19 cellular contexts compared by ENCODE assay signal in genomic region chr2:48362515-48362914, GRCh38.
"Had no signal": no experiment of that assay in that cellular context is flagged by ENCODE, and none has a peak within 500 bp of the region (broad histone marks: within the 10 kb centered on the region; RNA-seq: fewer than 3 reads in every experiment).

No MANE protein-coding gene starts in this region.

- H3K4me1 ChIP-seq: neural progenitor cell, prostate gland had no signal

- H3K9me3 Mint-ChIP-seq: activated naive CD8-positive, alpha-beta T cell treated with anti-CD3 and anti-CD28 coated beads, Interleukin-2, amount 10 ng/mL, durations not matched to agents 7 days and 5 days; naive B cell; T-helper 1 cell treated with Interleukin-12 subunit alpha and Interleukin-12 subunit beta and Interleukin-4 antibody, amounts not matched to agents 30 μg/mL and 1 μg/mL, for 36 hours had no signal

- ATAC-seq: left lobe of liver; lower lobe of right lung; stimulated activated naive CD8-positive, alpha-beta T cell treated with anti-CD3 and anti-CD28 coated beads, Interleukin-15, Interleukin-2, amounts not matched to agents 100 U/mL and 50 U/mL, for 24 hours; upper lobe of right lung had no signal

- H3K4me3 Mint-ChIP-seq: activated naive CD8-positive, alpha-beta T cell treated with anti-CD3 and anti-CD28 coated beads, Interleukin-2, amount 10 ng/mL, durations not matched to agents 7 days and 5 days; naive B cell; neural progenitor cell; T-helper 1 cell treated with Interleukin-12 subunit alpha and Interleukin-12 subunit beta and Interleukin-4 antibody, amounts not matched to agents 30 μg/mL and 1 μg/mL, for 36 hours had no signal

- H3K4me1 Mint-ChIP-seq: neural progenitor cell had no signal

- H3K4me3 ChIP-seq: lower lobe of right lung, neural progenitor cell, prostate gland, spleen, upper lobe of right lung had no signal

- H3K4me2 ChIP-seq: neural progenitor cell had no signal

- H3K27me3 ChIP-seq: neural progenitor cell, spleen, upper lobe of right lung had no signal

- H3K9ac ChIP-seq: neural progenitor cell had no signal

- H3K9me3 ChIP-seq: lower lobe of right lung, prostate gland, spleen, upper lobe of right lung had no signal

- H3K27ac Mint-ChIP-seq: activated naive CD8-positive, alpha-beta T cell treated with anti-CD3 and anti-CD28 coated beads, Interleukin-2, amount 10 ng/mL, durations not matched to agents 7 days and 5 days; neural progenitor cell; T-helper 1 cell treated with Interleukin-12 subunit alpha and Interleukin-12 subunit beta and Interleukin-4 antibody, amounts not matched to agents 30 μg/mL and 1 μg/mL, for 36 hours had no signal

- DNase-seq: activated CD4-positive, alpha-beta T cell treated with anti-CD3 and anti-CD28 coated beads for 4 hours; activated CD4-positive, alpha-beta T cell treated with anti-CD3 and anti-CD28 coated beads, Interleukin-2, amount 50 U/mL, for 48 hours; activated CD4-positive, CD25-positive, alpha-beta regulatory T cell; activated naive CD4-positive, alpha-beta T cell treated with Interleukin-2 at 50 U/mL for 16 hours; activated naive CD8-positive, alpha-beta T cell treated with anti-CD3 and anti-CD28 coated beads, Interleukin-2, amount 10 ng/mL, durations not matched to agents 7 days and 5 days; amniotic stem cell; erythroblast; foreskin fibroblast; lower lobe of right lung; naive B cell; spleen; stimulated activated CD4-positive, alpha-beta T cell treated with anti-CD3 and anti-CD28 coated beads, Interleukin-4, amount 100 ng/mL, for 1 hour; stimulated activated naive CD8-positive, alpha-beta T cell treated with anti-CD3 and anti-CD28 coated beads, Interleukin-15, Interleukin-2, amounts not matched to agents 100 U/mL and 50 U/mL, for 24 hours; T1000; upper lobe of right lung had no signal

- H3K27me3 Mint-ChIP-seq: activated naive CD8-positive, alpha-beta T cell treated with anti-CD3 and anti-CD28 coated beads, Interleukin-2, amount 10 ng/mL, durations not matched to agents 7 days and 5 days; naive B cell had no signal

- H2AFZ ChIP-seq: neural progenitor cell had no signal

- H3K36me3 ChIP-seq: neural progenitor cell, prostate gland had no signal

- H3K27ac ChIP-seq: lower lobe of right lung, neural progenitor cell, prostate gland, upper lobe of right lung had no signal
